In genomic region chr10:93757766-93758509, GRCh38 we compare ENCODE assay signal across 1 cellular context.
TF ChIP-seq lines count a peak whose summit lies in the region.

TSS of gene LGI1 (plus strand) at chr10:93757936. CDS start at chr10:93758145, 209 bp downstream.

TF ChIP-seq in GM23338, 12 proteins besides CTCF, POLR2A, EP300 and RAD21 (continued from another document):
- no peak for TF ChIP-seq ZNF462 (CRISPR knock-in tag; IDR thresholded peaks at IDR 0.05)
- no peak for TF ChIP-seq EZH2 (IDR thresholded peaks at IDR 0.05; ENCODE audit: low read depth, unreplicated experiment)
- TF ChIP-seq ZNF331 (CRISPR knock-in tag; IDR thresholded peaks at IDR 0.05; ENCODE audit: low read depth), result no peak
- no peak for TF ChIP-seq NANOG (IDR thresholded peaks at IDR 0.05; ENCODE audit: borderline replicate concordance)
- no peak for TF ChIP-seq STAT1 (IDR thresholded peaks at IDR 0.05; ENCODE audit: unreplicated experiment)
- TF ChIP-seq REST (IDR thresholded peaks at IDR 0.05; ENCODE audit: unreplicated experiment), result no peak
- no peak for TF ChIP-seq ZNF114 (CRISPR knock-in tag; IDR thresholded peaks at IDR 0.05)
